In genomic region chr10:98446656-98447221, GRCh38 we compare ENCODE assay signal across 8 cellular contexts. TPM values are rescaled to one million over a fixed set of nuclear protein-coding genes. Genes with fewer than 3 reads are reported as not detected.
DNase-seq lines count a peak whose midpoint lies in the region; ATAC-seq, FAIRE-seq and TF ChIP-seq lines count a peak whose summit lies in the region.

TSS of gene HPS1 (minus strand) at chr10:98446935. CDS start at chr10:98443240, 3,695 bp downstream.

- H3K9me3 Mint-ChIP-seq in activated naive CD4-positive, alpha-beta T cell treated with anti-CD3 and anti-CD28 coated beads, Interleukin-2, amount 50 U/mL, for 24 hours: no peaks in the 10 kb centered on the region
- peaks cover 9% of the 10 kb centered on the region for H3K9me3 Mint-ChIP-seq in glutamatergic neuron (ENCODE audit: unreplicated experiment)

- H3K9me3 ChIP-seq in pancreas (no peaks in the 10 kb centered on the region), thymus (ENCODE audit: control insufficient read depth) (no peaks in the 10 kb centered on the region)

- H3K4me3 ChIP-seq in pancreas: peak within 1 kb of the TSS; percentile 56 to 86 (median 78)
- H3K4me3 ChIP-seq in thymus (ENCODE audit: low read length): peak within 1 kb of the TSS; percentile 85

- ATAC-seq in pancreas: peak; percentile 95 to 97 (median 96)

- H3K4me3 Mint-ChIP-seq in activated naive CD4-positive, alpha-beta T cell treated with anti-CD3 and anti-CD28 coated beads, Interleukin-2, amount 50 U/mL, for 24 hours: peak within 1 kb of the TSS; percentile 95
- peak within 1 kb of the TSS; percentile 77 for H3K4me3 Mint-ChIP-seq in glutamatergic neuron (ENCODE audit: unreplicated experiment)

- in situ Hi-C loops in SK-MEL-5 (cut with HindIII; ENCODE audit: low pct_unique_long_range_greater_than_20kb, low sequenced_read_pairs): no loop called here

- H3K4me1 Mint-ChIP-seq in activated naive CD4-positive, alpha-beta T cell treated with anti-CD3 and anti-CD28 coated beads, Interleukin-2, amount 50 U/mL, for 24 hours: peaks cover 45% of the 10 kb centered on the region
- H3K4me1 Mint-ChIP-seq in glutamatergic neuron (ENCODE audit: low read depth, unreplicated experiment): peaks cover 21% of the 10 kb centered on the region

- peaks cover 12% of the 10 kb centered on the region for H3K36me3 Mint-ChIP-seq in activated naive CD4-positive, alpha-beta T cell treated with anti-CD3 and anti-CD28 coated beads, Interleukin-2, amount 50 U/mL, for 24 hours
- H3K36me3 Mint-ChIP-seq in glutamatergic neuron (ENCODE audit: unreplicated experiment): no peaks in the 10 kb centered on the region

- H3K27me3 Mint-ChIP-seq in activated naive CD4-positive, alpha-beta T cell treated with anti-CD3 and anti-CD28 coated beads, Interleukin-2, amount 50 U/mL, for 24 hours: peaks cover 2% of the 10 kb centered on the region
- peaks cover 2% of the 10 kb centered on the region for H3K27me3 Mint-ChIP-seq in glutamatergic neuron (ENCODE audit: unreplicated experiment)

- H3K27ac ChIP-seq in pancreas (peak within 1 kb of the TSS; percentile 68 to 87 (median 80)), thymus (ENCODE audit: low read depth) (peak within 1 kb of the TSS; percentile 89)

- 2 to 3% methylated on average over 43 to 47 of the region's 47 CpGs for WGBS in pancreas, 2 donors
- WGBS in thymus: 3% methylated on average over 47 of the region's 47 CpGs

- peak; percentile 33 for DNase-seq in DMS114 treated with DMSO at 0.1 percent for 48 hours (lab: John Stamatoyannopoulos, UW; ENCODE audit: unreplicated experiment)
- DNase-seq in GM20000 (ENCODE audit: low spot score): peak; percentile 94
- DNase-seq in HT-29 (ENCODE audit: low spot score): peak; percentile 63
- peak; percentile 65 for DNase-seq in SK-MEL-5 (ENCODE audit: low read depth, low spot score)
- peak; percentile 70 for DNase-seq in glutamatergic neuron
- DNase-seq in pancreas: peak; percentile 74 to 94 (median 82)

- H3K27ac Mint-ChIP-seq in activated naive CD4-positive, alpha-beta T cell treated with anti-CD3 and anti-CD28 coated beads, Interleukin-2, amount 50 U/mL, for 24 hours: peak within 1 kb of the TSS; percentile 90
- peak within 1 kb of the TSS; percentile 53 for H3K27ac Mint-ChIP-seq in glutamatergic neuron (ENCODE audit: unreplicated experiment)

- H3K36me3 ChIP-seq in pancreas: peaks cover 0 to 17% (median 0%) of the 10 kb centered on the region in 3 donors
- H3K36me3 ChIP-seq in thymus (ENCODE audit: control insufficient read depth, insufficient read depth): peaks cover 23% of the 10 kb centered on the region

- FAIRE-seq in pancreas (lab: Jason Lieb, UNC): no peak

- TF ChIP-seq CTCF in GM20000 (IDR thresholded peaks at IDR 0.05; ENCODE audit: extremely low read depth, missing control alignments) (no peak), glutamatergic neuron (IDR thresholded peaks at IDR 0.05; ENCODE audit: partially characterized antibody, unreplicated experiment) (no peak), pancreas (IDR thresholded peaks at IDR 0.05) (no peak)

- H3K4me1 ChIP-seq in pancreas (peaks cover 0 to 12% (median 0%) of the 10 kb centered on the region in 3 donors), thymus (ENCODE audit: control insufficient read depth, insufficient read depth, low read length) (peaks cover 4% of the 10 kb centered on the region)

- H3K27me3 ChIP-seq in pancreas (no peaks in the 10 kb centered on the region), thymus (ENCODE audit: control insufficient read depth, insufficient read depth) (no peaks in the 10 kb centered on the region)

- intact Hi-C loops in pancreas (cut with DNase I): no loop called here

RNA-seq across cellular contexts. Expression of gene HPS1, which starts in this region (rescaled TPM):
- total RNA-seq in HT-29 (2014; rRNA removed; shearing (Covaris generic)): 44.2 and 49.8 TPM in 2 replicates
- total RNA-seq in SK-MEL-5 (2014; rRNA removed; shearing (Covaris generic)): 31.1 and 36.4 TPM in 2 replicates
- 54.3 and 68.0 TPM in 2 replicates for polyA plus RNA-seq in SK-MEL-5 (2015; cell fraction: cytosol; rRNA removed)
- 156 and 173 TPM in 2 replicates for polyA plus RNA-seq in SK-MEL-5 (2015; cell fraction: nucleus; rRNA removed)
- total RNA-seq in glutamatergic neuron (ENCODE audit: unreplicated experiment) (34.4 TPM), pancreas (10 to 100 TPM; 24.6 to 38.7 (median 28.5) TPM)
- polyA plus RNA-seq in pancreas (10 to 100 TPM; 33.5 to 38.3 TPM), thymus (50.4 TPM)

Comparison
In these comparisons a context has a peak if more than half of its experiments do, and no peak if none do; other contexts are left out.
1. Peak in every context shown above with its lines: DNase-seq, ATAC-seq, H3K4me3 ChIP-seq and H3K27ac ChIP-seq.
2. DNase-seq: peak in every context shown above with its lines; median percentile 94 in GM20000; 82 in pancreas; 70 in glutamatergic neuron; 65 in SK-MEL-5; 63 in HT-29; 33 in DMS114 treated with DMSO at 0.1 percent for 48 hours.